ENCODE assay signal across 15 cellular contexts in genomic region chr2:239096676-239097427, GRCh38.
DNase-seq lines count a peak whose midpoint lies in the region; ATAC-seq and TF ChIP-seq lines count a peak whose summit lies in the region.
"Had no signal": no experiment of that assay in that cellular context is flagged by ENCODE, and none has a peak within 500 bp of the region (broad histone marks: within the 10 kb centered on the region; RNA-seq: fewer than 3 reads in every experiment).

No MANE protein-coding gene starts in this region.

- no peaks in the 10 kb centered on the region for H3K36me3 Mint-ChIP-seq in natural killer cell
- H3K36me3 Mint-ChIP-seq in natural killer cell treated with Interleukin-12 subunit alpha and Interleukin-12 subunit beta and Interleukin-15 and Interleukin-18, amount 100 ng/mL, for 72 hours: no peaks in the 10 kb centered on the region
- peaks cover 20% of the 10 kb centered on the region for H3K36me3 Mint-ChIP-seq in endodermal cell (ENCODE audit: low read depth)

- no peak overlapping the region for H3K9ac ChIP-seq in endodermal cell (ENCODE audit: extremely low read depth, low read length, poor library complexity, severe bottlenecking)
- H3K9ac ChIP-seq: BLaER1 treated with 17β-estradiol and CSF1 and Interleukin-3, amounts not matched to agents 10 nM and 100 nM had no signal

- no peak overlapping the region for H3K4me3 ChIP-seq in endodermal cell (ENCODE audit: low read length)
- H3K4me3 ChIP-seq: BLaER1 treated with 17β-estradiol and CSF1 and Interleukin-3, amounts not matched to agents 10 nM and 100 nM; GM12878; GM23338 had no signal

- peak overlapping the region; percentile 92 for H3K27ac Mint-ChIP-seq in natural killer cell
- H3K27ac Mint-ChIP-seq in natural killer cell treated with Interleukin-12 subunit alpha and Interleukin-12 subunit beta and Interleukin-15 and Interleukin-18, amount 100 ng/mL, for 72 hours: no peak overlapping the region
- H3K27ac Mint-ChIP-seq in endodermal cell: no peak overlapping the region
- H3K27ac Mint-ChIP-seq: CD4-positive, CD25-positive, alpha-beta regulatory T cell; GM23338 had no signal

- H3K27ac ChIP-seq in angular gyrus (ENCODE audit: low read depth, low read length) (peak overlapping the region; percentile 46), endodermal cell (ENCODE audit: low read depth, low read length) (peak overlapping the region; percentile 49), temporal lobe (ENCODE audit: low read depth, low read length) (peak overlapping the region; percentile 21)
- H3K27ac ChIP-seq: BLaER1 treated with 17β-estradiol and CSF1 and Interleukin-3, amounts not matched to agents 10 nM and 100 nM had no signal

- H3K9me3 ChIP-seq in endodermal cell (ENCODE audit: control insufficient read depth, low read length): no peaks in the 10 kb centered on the region
- H3K9me3 ChIP-seq: BLaER1 treated with 17β-estradiol and CSF1 and Interleukin-3, amounts not matched to agents 10 nM and 100 nM had no signal

- no peaks in the 10 kb centered on the region for H3K36me3 ChIP-seq in endodermal cell (ENCODE audit: control insufficient read depth, insufficient read depth, low read length)

- H3K9me3 Mint-ChIP-seq in natural killer cell: no peaks in the 10 kb centered on the region
- H3K9me3 Mint-ChIP-seq in natural killer cell treated with Interleukin-12 subunit alpha and Interleukin-12 subunit beta and Interleukin-15 and Interleukin-18, amount 100 ng/mL, for 72 hours: no peaks in the 10 kb centered on the region
- no peaks in the 10 kb centered on the region for H3K9me3 Mint-ChIP-seq in endodermal cell
- H3K9me3 Mint-ChIP-seq: CD4-positive, CD25-positive, alpha-beta regulatory T cell; GM23338 had no signal

- 93 to 100% methylated on average over 15 to 24 of the region's 28 CpGs for WGBS in endodermal cell (ENCODE audit: insufficient coverage in 1 of 2, insufficient read length in 1 of 2), 2 experiments

- H3K4me1 Mint-ChIP-seq in natural killer cell: peaks cover 21 to 28% of the 10 kb centered on the region in 2 donors
- H3K4me1 Mint-ChIP-seq in natural killer cell treated with Interleukin-12 subunit alpha and Interleukin-12 subunit beta and Interleukin-15 and Interleukin-18, amount 100 ng/mL, for 72 hours (ENCODE audit: low read depth in 2 of 2): peaks cover 10 to 19% of the 10 kb centered on the region in 2 donors
- H3K4me1 Mint-ChIP-seq in endodermal cell: no peaks in the 10 kb centered on the region
- H3K4me1 Mint-ChIP-seq: CD4-positive, CD25-positive, alpha-beta regulatory T cell had no signal

- intact Hi-C loops in natural killer cell (cut with micrococcal nuclease): loop anchor here (5.0 kb wide), 1 partner anchor 170 kb away; no protein-coding TSS in a partner anchor

- ATAC-seq in natural killer cell: no peak
- ATAC-seq in natural killer cell treated with Interleukin-12 subunit alpha and Interleukin-12 subunit beta and Interleukin-15 and Interleukin-18, amount 100 ng/mL, for 72 hours: no peak
- ATAC-seq in HG03175 (IDR thresholded peaks at IDR 0.05; ENCODE audit: unreplicated experiment): no peak
- ATAC-seq: GM12878, GM23338 had no signal

- H3K4me1 ChIP-seq in endodermal cell (ENCODE audit: control insufficient read depth, insufficient read depth, low read length): no peaks in the 10 kb centered on the region

- H3K4me3 Mint-ChIP-seq in natural killer cell (no peak overlapping the region), endodermal cell (no peak overlapping the region)
- no peak overlapping the region for H3K4me3 Mint-ChIP-seq in natural killer cell treated with Interleukin-12 subunit alpha and Interleukin-12 subunit beta and Interleukin-15 and Interleukin-18, amount 100 ng/mL, for 72 hours
- H3K4me3 Mint-ChIP-seq: CD4-positive, CD25-positive, alpha-beta regulatory T cell; GM23338 had no signal

- DNase-seq in natural killer cell (no peak), endodermal cell (no peak), NOMO-1 treated with DMSO at 0.1 percent for 48 hours (lab: John Stamatoyannopoulos, UW; ENCODE audit: unreplicated experiment) (no peak), NCI-H1417 treated with DMSO at 0.1 percent for 48 hours (lab: John Stamatoyannopoulos, UW) (no peak)
- no peak for DNase-seq in natural killer cell treated with Interleukin-12 subunit alpha and Interleukin-12 subunit beta and Interleukin-15 and Interleukin-18, amount 100 ng/mL, for 72 hours (ENCODE audit: low spot score)
- DNase-seq: ACHN; CD4-positive, CD25-positive, alpha-beta regulatory T cell; DMS53; H7 had no signal

- H3K27me3 Mint-ChIP-seq in natural killer cell (ENCODE audit: low read depth in 2 of 2) (no peaks in the 10 kb centered on the region), endodermal cell (ENCODE audit: insufficient read depth) (no peaks in the 10 kb centered on the region)
- no peaks in the 10 kb centered on the region for H3K27me3 Mint-ChIP-seq in natural killer cell treated with Interleukin-12 subunit alpha and Interleukin-12 subunit beta and Interleukin-15 and Interleukin-18, amount 100 ng/mL, for 72 hours
- H3K27me3 Mint-ChIP-seq: CD4-positive, CD25-positive, alpha-beta regulatory T cell had no signal

- no peak for TF ChIP-seq CTCF in natural killer cell (IDR thresholded peaks at IDR 0.05)
- no peak for TF ChIP-seq CTCF in endodermal cell (conservative IDR thresholded peaks at IDR 0.05)

- H3K27me3 ChIP-seq in endodermal cell (ENCODE audit: control insufficient read depth, insufficient read depth, low read length, poor library complexity, severe bottlenecking): no peaks in the 10 kb centered on the region
- H3K27me3 ChIP-seq: BLaER1 treated with 17β-estradiol and CSF1 and Interleukin-3, amounts not matched to agents 10 nM and 100 nM had no signal

Comparison
In these comparisons a context has a peak if more than half of its experiments do, and no peak if none do; other contexts are left out.
1. H3K27ac Mint-ChIP-seq: peak in natural killer cell (2 of 2); none in natural killer cell treated with Interleukin-12 subunit alpha and Interleukin-12 subunit beta and Interleukin-15 and Interleukin-18, amount 100 ng/mL, for 72 hours (0 of 2) and endodermal cell (single experiment).
2. Peak in every context shown above with its lines, with median percentiles within 50 percentile points of each other: H3K27ac ChIP-seq.